In the genomic region with DNA sequence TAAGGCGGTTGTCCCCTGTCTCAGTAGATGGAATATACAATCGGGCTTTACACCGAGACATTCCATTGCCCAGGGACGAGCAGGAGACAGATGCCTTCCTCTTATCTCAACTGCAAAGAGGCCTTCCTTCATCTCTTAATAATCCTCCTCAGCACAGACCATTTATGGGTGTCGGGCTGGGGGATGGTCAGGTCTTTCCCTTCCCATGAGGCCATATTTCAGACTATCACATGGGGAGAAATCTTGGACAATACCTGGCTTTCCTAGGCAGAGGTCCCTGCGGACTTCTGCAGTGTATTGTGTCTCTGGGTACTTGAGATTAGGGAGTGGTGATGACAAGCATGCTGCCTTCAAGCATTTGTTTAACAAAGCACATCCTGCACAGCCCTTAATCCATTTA, we compare ENCODE assay signal across 6 cellular contexts. TPM values are rescaled to one million over a fixed set of nuclear protein-coding genes. Genes with fewer than 3 reads are reported as not detected.
"Had no signal": no experiment of that assay in that cellular context is flagged by ENCODE, and none has a peak within 500 bp of the region (broad histone marks: within the 10 kb centered on the region; RNA-seq: fewer than 3 reads in every experiment).

No MANE protein-coding gene starts in this region.

RNA-seq across cellular contexts. Expression of gene CYP2E1, which starts 14.3 kb away (rescaled TPM):
- total RNA-seq: activated naive CD8-positive, alpha-beta T cell treated with anti-CD3 and anti-CD28 coated beads for 36 hours had no signal

RNA-seq across cellular contexts. Expression of gene SYCE1, which starts 23.9 kb away (rescaled TPM):
- total RNA-seq: activated B cell treated with CpG ODN at 0.5 μM for 24 hours; activated CD8-positive, alpha-beta T cell treated with anti-CD3 and anti-CD28 coated beads for 36 hours; bronchial epithelial cell; cardiac muscle cell; colonic mucosa had no signal
